Comparison of ENCODE assay signal across 1 cellular context in the genomic region with DNA sequence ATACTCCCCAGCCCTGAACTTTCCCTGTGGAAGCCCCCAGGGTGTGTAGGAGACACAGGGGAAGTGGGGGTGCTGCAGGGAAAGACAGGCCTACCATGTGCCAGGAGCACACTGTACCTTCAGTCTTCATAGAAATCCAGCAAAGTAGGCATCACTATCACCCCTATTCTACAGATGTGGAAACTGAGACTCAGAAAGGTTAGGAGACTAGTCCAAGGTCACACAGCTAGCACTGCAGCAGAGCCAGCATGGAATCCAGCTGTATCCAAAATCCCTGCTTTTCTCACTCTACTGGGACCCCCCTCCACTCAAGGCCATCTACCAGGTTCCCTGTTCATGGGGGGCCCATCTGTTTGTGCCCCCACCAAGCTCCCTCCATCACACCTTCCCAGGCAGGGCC.
TF ChIP-seq lines count a peak whose summit lies in the region.

No MANE protein-coding gene starts in this region.

TF ChIP-seq in K562, 482 proteins besides CTCF, POLR2A, EP300 and RAD21:
- TF ChIP-seq BCOR (IDR thresholded peaks at IDR 0.05) (peak; percentile 41; the same call in 1 of the 2 replicates), KDM1A (IDR thresholded peaks at IDR 0.05) (0 out of 4 replicates have a peak, but pooled peaks of 1 of the 2 experiments have one; percentile 24), YBX1 (IDR thresholded peaks at IDR 0.05) (no peak), RCOR1 (IDR thresholded peaks at IDR 0.05; ENCODE audit: borderline replicate concordance in 1 of 2, low read depth in 2 of 2, low read length in 2 of 2) (no peak), TCF7 (IDR thresholded peaks at IDR 0.05; ENCODE audit: borderline replicate concordance) (no peak), SIN3B (IDR thresholded peaks at IDR 0.05; ENCODE audit: low read depth) (no peak), NEUROD1 (IDR thresholded peaks at IDR 0.05; ENCODE audit: borderline replicate concordance, low read depth, low read length, partially characterized antibody) (no peak), KLF13 (tag; IDR thresholded peaks at IDR 0.05; ENCODE audit: borderline replicate concordance, low read depth) (no peak), ESRRA (IDR thresholded peaks at IDR 0.05; ENCODE audit: borderline replicate concordance, low read depth) (0 out of 2 replicates have a peak, but pooled peaks have one; percentile 43), NELFE (IDR thresholded peaks at IDR 0.05; ENCODE audit: insufficient read depth, insufficient read length) (no peak), RBM25 (IDR thresholded peaks at IDR 0.05; ENCODE audit: low read depth, low read length, severe bottlenecking) (peak; percentile 57)
- TF ChIP-seq, protein P1, sequence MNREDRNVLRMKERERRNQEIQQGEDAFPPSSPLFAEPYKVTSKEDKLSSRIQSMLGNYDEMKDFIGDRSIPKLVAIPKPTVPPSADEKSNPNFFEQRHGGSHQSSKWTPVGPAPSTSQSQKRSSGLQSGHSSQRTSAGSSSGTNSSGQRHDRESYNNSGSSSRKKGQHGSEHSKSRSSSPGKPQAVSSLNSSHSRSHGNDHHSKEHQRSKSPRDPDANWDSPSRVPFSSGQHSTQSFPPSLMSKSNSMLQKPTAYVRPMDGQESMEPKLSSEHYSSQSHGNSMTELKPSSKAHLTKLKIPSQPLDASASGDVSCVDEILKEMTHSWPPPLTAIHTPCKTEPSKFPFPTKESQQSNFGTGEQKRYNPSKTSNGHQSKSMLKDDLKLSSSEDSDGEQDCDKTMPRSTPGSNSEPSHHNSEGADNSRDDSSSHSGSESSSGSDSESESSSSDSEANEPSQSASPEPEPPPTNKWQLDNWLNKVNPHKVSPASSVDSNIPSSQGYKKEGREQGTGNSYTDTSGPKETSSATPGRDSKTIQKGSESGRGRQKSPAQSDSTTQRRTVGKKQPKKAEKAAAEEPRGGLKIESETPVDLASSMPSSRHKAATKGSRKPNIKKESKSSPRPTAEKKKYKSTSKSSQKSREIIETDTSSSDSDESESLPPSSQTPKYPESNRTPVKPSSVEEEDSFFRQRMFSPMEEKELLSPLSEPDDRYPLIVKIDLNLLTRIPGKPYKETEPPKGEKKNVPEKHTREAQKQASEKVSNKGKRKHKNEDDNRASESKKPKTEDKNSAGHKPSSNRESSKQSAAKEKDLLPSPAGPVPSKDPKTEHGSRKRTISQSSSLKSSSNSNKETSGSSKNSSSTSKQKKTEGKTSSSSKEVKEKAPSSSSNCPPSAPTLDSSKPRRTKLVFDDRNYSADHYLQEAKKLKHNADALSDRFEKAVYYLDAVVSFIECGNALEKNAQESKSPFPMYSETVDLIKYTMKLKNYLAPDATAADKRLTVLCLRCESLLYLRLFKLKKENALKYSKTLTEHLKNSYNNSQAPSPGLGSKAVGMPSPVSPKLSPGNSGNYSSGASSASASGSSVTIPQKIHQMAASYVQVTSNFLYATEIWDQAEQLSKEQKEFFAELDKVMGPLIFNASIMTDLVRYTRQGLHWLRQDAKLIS (CRISPR knock-in tag; IDR thresholded peaks at IDR 0.05) = no peak
